Comparison of ENCODE assay signal across 13 cellular contexts in genomic region chr11:8086001-8086479, GRCh38. TPM values are rescaled to one million over a fixed set of nuclear protein-coding genes. Genes with fewer than 3 reads are reported as not detected.
A peak's percentile ranks its signal among the peaks of the same experiment; 100 is the strongest.
DNase-seq lines count a peak whose midpoint lies in the region; TF ChIP-seq lines count a peak whose summit lies in the region.
"Had no signal": no experiment of that assay in that cellular context is flagged by ENCODE, and none has a peak within 500 bp of the region (broad histone marks: within the 10 kb centered on the region; RNA-seq: fewer than 3 reads in every experiment).

No MANE protein-coding gene starts in this region.

- peak; percentile 50 for DNase-seq in NCI-H2171 treated with DMSO at 0.1 percent for 48 hours (lab: John Stamatoyannopoulos, UW)
- no peak for DNase-seq in NCI-H2171 (lab: John Stamatoyannopoulos, UW)
- peak; percentile 54 for DNase-seq in NCI-H526 treated with DMSO at 0.1 percent for 48 hours (lab: John Stamatoyannopoulos, UW)
- no peak for DNase-seq in esophagus muscularis mucosa (ENCODE audit: extremely low spot score)
- peak; percentile 68 to 72 for DNase-seq in uterus
- no peak for DNase-seq in cerebellar cortex (ENCODE audit: low spot score)
- DNase-seq in SHP77 treated with DMSO at 0.1 percent for 48 hours (lab: John Stamatoyannopoulos, UW) = no peak
- no peak for DNase-seq in SHP77 (lab: John Stamatoyannopoulos, UW)
- DNase-seq: activated B cell treated with CpG ODN at 0.5 μM for 24 hours; effector memory CD8-positive, alpha-beta T cell; NCI-H510A treated with DMSO at 0.1 percent for 48 hours; stimulated activated CD4-positive, alpha-beta T cell treated with anti-CD3 and anti-CD28 coated beads, Interleukin-15, amount 100 ng/mL, for 24 hours; upper lobe of right lung had no signal

- 52% methylated on average over 8 of the region's 8 CpGs for WGBS in esophagus muscularis mucosa

- no peak for TF ChIP-seq EP300 in esophagus muscularis mucosa (IDR thresholded peaks at IDR 0.05)

- no peaks in the 10 kb centered on the region for H3K27me3 ChIP-seq in esophagus muscularis mucosa
- H3K27me3 ChIP-seq in uterus = no peaks in the 10 kb centered on the region

- TF ChIP-seq CTCF in esophagus muscularis mucosa (IDR thresholded peaks at IDR 0.05) = peak in 1 of 3 experiments; percentile 17
- no peak for TF ChIP-seq CTCF in uterus (IDR thresholded peaks at IDR 0.05)

- TF ChIP-seq POLR2A in esophagus muscularis mucosa (IDR thresholded peaks at IDR 0.05; ENCODE audit: low read depth) = no peak
- no peak for TF ChIP-seq POLR2A in uterus (IDR thresholded peaks at IDR 0.05)

- H3K36me3 ChIP-seq in esophagus muscularis mucosa (no peaks in the 10 kb centered on the region), uterus (no peaks in the 10 kb centered on the region)
- H3K36me3 ChIP-seq: upper lobe of right lung had no signal

- H3K4me1 ChIP-seq in esophagus muscularis mucosa (peaks cover 48 to 63% (median 60%) of the 10 kb centered on the region in 4 donors), uterus (peaks cover 0 to 17% of the 10 kb centered on the region in 2 donors)

- H3K9me3 ChIP-seq in esophagus muscularis mucosa = no peaks in the 10 kb centered on the region
- H3K9me3 ChIP-seq in uterus = no peaks in the 10 kb centered on the region
- H3K9me3 ChIP-seq: upper lobe of right lung had no signal

- H3K4me3 ChIP-seq in esophagus muscularis mucosa (no peak overlapping the region), uterus (no peak overlapping the region)
- H3K4me3 ChIP-seq: upper lobe of right lung had no signal

- peak overlapping the region in 3 of 4 donors; percentile 19 to 49 (median 48) for H3K27ac ChIP-seq in esophagus muscularis mucosa (replicated peaks in 1 of 4)
- peak overlapping the region; percentile 7 to 69 for H3K27ac ChIP-seq in uterus
- H3K27ac ChIP-seq: upper lobe of right lung had no signal

- intact Hi-C loops in esophagus muscularis mucosa (cut with DNase I) = no loop called here
- intact Hi-C loops in uterus (cut with DNase I; ENCODE audit: low total_unique reads) = no loop called here

RNA-seq across cellular contexts. Expression of gene TUB, which starts 5.0 kb away (rescaled TPM):
- total RNA-seq in esophagus muscularis mucosa = 10 to 100 TPM in 2 of 4 donors, 1 to 10 TPM in 2; 8.3 to 18.3 (median 12.1) TPM
- 10 to 100 TPM; 12.6 to 57.4 (median 37.8) TPM for total RNA-seq in uterus
- total RNA-seq: activated B cell treated with CpG ODN at 0.5 μM for 24 hours had no signal

Comparison
In these comparisons a context has a peak if more than half of its experiments do, and no peak if none do; other contexts are left out.
1. DNase-seq: peak in NCI-H2171 treated with DMSO at 0.1 percent for 48 hours (single experiment), NCI-H526 treated with DMSO at 0.1 percent for 48 hours (single experiment) and uterus (2 of 2); none in NCI-H2171 (single experiment), esophagus muscularis mucosa (single experiment), cerebellar cortex (single experiment), SHP77 treated with DMSO at 0.1 percent for 48 hours (single experiment) and SHP77 (0 of 2).